ENCODE assay signal across 32 cellular contexts in the genomic region with DNA sequence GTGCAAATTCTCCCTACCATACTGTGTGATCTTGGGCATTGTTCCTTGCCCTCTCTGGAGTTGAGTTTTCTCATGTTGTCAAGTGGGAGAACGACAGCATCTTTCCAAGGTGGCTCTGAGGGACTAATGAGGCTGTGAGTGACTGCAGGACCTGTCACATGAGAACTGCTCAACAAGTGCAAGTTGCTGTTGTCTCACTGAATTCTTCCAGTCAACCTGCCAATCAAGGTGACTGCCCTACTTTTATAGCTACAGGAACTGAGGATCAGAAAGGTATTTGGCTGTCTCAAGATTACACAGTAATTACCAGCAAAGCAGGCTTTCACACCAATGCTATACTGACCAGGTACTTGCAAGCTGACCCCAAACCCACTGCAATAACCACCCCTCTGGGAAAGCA.
"Had no signal": no experiment of that assay in that cellular context is flagged by ENCODE, and none has a peak within 500 bp of the region (broad histone marks: within the 10 kb centered on the region; RNA-seq: fewer than 3 reads in every experiment).

No MANE protein-coding gene starts in this region.

- H3K27ac ChIP-seq: ascending aorta, breast epithelium, cardiac muscle cell, colonic mucosa, epithelial cell of prostate, esophagus squamous epithelium, WERI-Rb-1 had no signal

- FAIRE-seq: endometrium, endothelial cell of umbilical vein, frontal cortex had no signal

- H3K36me3 ChIP-seq: ascending aorta, breast epithelium, cardiac muscle cell, colonic mucosa, esophagus squamous epithelium, WERI-Rb-1 had no signal

- ATAC-seq: activated CD4-positive, CD25-positive, alpha-beta regulatory T cell treated with anti-CD3 and anti-CD28 coated beads, Interleukin-2, amount 50 U/mL, for 24 hours; activated CD8-positive, alpha-beta memory T cell treated with anti-CD3 and anti-CD28 coated beads, Interleukin-2, amount 10 ng/mL, durations not matched to agents 7 days and 5 days; activated CD8-positive, alpha-beta T cell treated with anti-CD3 and anti-CD28 coated beads, Interleukin-2, amount 10 ng/mL, durations not matched to agents 7 days and 5 days; activated naive CD4-positive, alpha-beta T cell treated with anti-CD3 and anti-CD28 coated beads, Interleukin-2, amount 50 U/mL, for 72 hours; activated T-cell treated with anti-CD3 and anti-CD28 coated beads, Interleukin-2, amount 50 U/mL, for 72 hours; T-helper 17 cell had no signal

- H3K4me3 ChIP-seq: ascending aorta, breast epithelium, cardiac muscle cell, colonic mucosa, esophagus squamous epithelium had no signal

- H3K27me3 ChIP-seq: ascending aorta, breast epithelium, cardiac muscle cell, colonic mucosa, esophagus squamous epithelium had no signal

- H3K4me1 ChIP-seq: ascending aorta, breast epithelium, colonic mucosa had no signal

- H3K9me3 ChIP-seq: ascending aorta, breast epithelium, colonic mucosa, esophagus squamous epithelium had no signal

- DNase-seq: activated B cell treated with CpG ODN at 0.5 μM for 24 hours; activated CD4-positive, alpha-beta memory T cell treated with anti-CD3 and anti-CD28 coated beads for 36 hours; activated CD4-positive, alpha-beta T cell treated with anti-CD3 and anti-CD28 coated beads for 48 hours; activated CD4-positive, alpha-beta T cell treated with anti-CD3 and anti-CD28 coated beads, Interleukin-2, amount 50 U/mL, for 1 hour; activated CD8-positive, alpha-beta memory T cell treated with anti-CD3 and anti-CD28 coated beads, Interleukin-2, amount 10 ng/mL, durations not matched to agents 7 days and 5 days; activated CD8-positive, alpha-beta memory T cell treated with anti-CD3 and anti-CD28 coated beads, Interleukin-2, amount 50 U/mL, for 48 hours; activated CD8-positive, alpha-beta T cell treated with anti-CD3 and anti-CD28 coated beads, Interleukin-2, amount 10 ng/mL, durations not matched to agents 7 days and 5 days; activated gamma-delta T cell; activated naive CD4-positive, alpha-beta T cell; activated naive CD4-positive, alpha-beta T cell treated with anti-CD3 and anti-CD28 coated beads, Interleukin-2, amount 10 ng/mL, durations not matched to agents 7 days and 5 days; activated naive CD8-positive, alpha-beta T cell treated with anti-CD3 and anti-CD28 coated beads, Interleukin-2, amount 10 ng/mL, durations not matched to agents 7 days and 5 days; activated T-cell treated with anti-CD3 and anti-CD28 coated beads for 4 hours; activated T-cell treated with anti-CD3 and anti-CD28 coated beads, Interleukin-2, amount 50 U/mL, for 24 hours; activated T-cell treated with anti-CD3 and anti-CD28 coated beads, Interleukin-2, amount 50 U/mL, for 72 hours; central memory CD4-positive, alpha-beta T cell; cerebellar nuclear complex; colonic mucosa; effector CD8-positive, alpha-beta T cell; esophagus squamous epithelium; T-helper 1 cell; T-helper 17 cell; T1000; WERI-Rb-1 had no signal
